Comparison of ENCODE assay signal across 1 cellular context in the genomic region with DNA sequence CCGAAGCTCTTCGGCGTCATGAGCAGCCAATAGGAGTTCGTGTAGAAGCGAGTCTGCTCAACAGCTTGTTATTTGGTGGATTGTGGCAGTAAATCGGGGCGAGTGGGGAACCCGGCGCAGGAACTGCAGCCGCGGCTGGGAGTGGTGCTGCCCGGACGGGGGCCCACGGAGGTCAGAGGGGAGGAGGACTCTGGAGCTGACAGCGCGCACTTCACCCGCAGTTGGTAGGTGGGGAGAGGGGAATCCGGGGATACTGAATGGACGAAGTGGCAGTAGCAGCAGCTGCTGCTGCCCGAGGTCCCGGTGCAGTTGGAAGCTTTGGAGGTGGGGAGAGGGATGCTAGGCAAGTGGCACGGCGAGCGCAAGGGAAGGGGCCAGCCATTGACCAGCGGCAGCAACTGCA.
TF ChIP-seq lines count a peak whose summit lies in the region.

A gene with protein sequence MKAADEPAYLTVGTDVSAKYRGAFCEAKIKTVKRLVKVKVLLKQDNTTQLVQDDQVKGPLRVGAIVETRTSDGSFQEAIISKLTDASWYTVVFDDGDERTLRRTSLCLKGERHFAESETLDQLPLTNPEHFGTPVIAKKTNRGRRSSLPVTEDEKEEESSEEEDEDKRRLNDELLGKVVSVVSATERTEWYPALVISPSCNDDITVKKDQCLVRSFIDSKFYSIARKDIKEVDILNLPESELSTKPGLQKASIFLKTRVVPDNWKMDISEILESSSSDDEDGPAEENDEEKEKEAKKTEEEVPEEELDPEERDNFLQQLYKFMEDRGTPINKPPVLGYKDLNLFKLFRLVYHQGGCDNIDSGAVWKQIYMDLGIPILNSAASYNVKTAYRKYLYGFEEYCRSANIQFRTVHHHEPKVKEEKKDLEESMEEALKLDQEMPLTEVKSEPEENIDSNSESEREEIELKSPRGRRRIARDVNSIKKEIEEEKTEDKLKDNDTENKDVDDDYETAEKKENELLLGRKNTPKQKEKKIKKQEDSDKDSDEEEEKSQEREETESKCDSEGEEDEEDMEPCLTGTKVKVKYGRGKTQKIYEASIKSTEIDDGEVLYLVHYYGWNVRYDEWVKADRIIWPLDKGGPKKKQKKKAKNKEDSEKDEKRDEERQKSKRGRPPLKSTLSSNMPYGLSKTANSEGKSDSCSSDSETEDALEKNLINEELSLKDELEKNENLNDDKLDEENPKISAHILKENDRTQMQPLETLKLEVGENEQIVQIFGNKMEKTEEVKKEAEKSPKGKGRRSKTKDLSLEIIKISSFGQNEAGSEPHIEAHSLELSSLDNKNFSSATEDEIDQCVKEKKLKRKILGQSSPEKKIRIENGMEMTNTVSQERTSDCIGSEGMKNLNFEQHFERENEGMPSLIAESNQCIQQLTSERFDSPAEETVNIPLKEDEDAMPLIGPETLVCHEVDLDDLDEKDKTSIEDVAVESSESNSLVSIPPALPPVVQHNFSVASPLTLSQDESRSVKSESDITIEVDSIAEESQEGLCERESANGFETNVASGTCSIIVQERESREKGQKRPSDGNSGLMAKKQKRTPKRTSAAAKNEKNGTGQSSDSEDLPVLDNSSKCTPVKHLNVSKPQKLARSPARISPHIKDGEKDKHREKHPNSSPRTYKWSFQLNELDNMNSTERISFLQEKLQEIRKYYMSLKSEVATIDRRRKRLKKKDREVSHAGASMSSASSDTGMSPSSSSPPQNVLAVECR (plus strand): TSS at position 79 of the 403 bp plus-strand sequence. CDS start 1,300 bp downstream, outside the sequence.

TF ChIP-seq in HepG2, 621 proteins besides CTCF, POLR2A, EP300 and RAD21 (continued from another document and continues in another):
- TF ChIP-seq, protein P1, sequence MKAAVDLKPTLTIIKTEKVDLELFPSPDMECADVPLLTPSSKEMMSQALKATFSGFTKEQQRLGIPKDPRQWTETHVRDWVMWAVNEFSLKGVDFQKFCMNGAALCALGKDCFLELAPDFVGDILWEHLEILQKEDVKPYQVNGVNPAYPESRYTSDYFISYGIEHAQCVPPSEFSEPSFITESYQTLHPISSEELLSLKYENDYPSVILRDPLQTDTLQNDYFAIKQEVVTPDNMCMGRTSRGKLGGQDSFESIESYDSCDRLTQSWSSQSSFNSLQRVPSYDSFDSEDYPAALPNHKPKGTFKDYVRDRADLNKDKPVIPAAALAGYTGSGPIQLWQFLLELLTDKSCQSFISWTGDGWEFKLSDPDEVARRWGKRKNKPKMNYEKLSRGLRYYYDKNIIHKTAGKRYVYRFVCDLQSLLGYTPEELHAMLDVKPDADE (CRISPR knock-in tag; IDR thresholded peaks at IDR 0.05) = no peak
- TF ChIP-seq, protein P2, sequence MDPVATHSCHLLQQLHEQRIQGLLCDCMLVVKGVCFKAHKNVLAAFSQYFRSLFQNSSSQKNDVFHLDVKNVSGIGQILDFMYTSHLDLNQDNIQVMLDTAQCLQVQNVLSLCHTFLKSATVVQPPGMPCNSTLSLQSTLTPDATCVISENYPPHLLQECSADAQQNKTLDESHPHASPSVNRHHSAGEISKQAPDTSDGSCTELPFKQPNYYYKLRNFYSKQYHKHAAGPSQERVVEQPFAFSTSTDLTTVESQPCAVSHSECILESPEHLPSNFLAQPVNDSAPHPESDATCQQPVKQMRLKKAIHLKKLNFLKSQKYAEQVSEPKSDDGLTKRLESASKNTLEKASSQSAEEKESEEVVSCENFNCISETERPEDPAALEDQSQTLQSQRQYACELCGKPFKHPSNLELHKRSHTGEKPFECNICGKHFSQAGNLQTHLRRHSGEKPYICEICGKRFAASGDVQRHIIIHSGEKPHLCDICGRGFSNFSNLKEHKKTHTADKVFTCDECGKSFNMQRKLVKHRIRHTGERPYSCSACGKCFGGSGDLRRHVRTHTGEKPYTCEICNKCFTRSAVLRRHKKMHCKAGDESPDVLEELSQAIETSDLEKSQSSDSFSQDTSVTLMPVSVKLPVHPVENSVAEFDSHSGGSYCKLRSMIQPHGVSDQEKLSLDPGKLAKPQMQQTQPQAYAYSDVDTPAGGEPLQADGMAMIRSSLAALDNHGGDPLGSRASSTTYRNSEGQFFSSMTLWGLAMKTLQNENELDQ (CRISPR knock-in tag; IDR thresholded peaks at IDR 0.05; ENCODE audit: borderline replicate concordance) = no peak
- TF ChIP-seq ZNF766 (CRISPR knock-in tag; IDR thresholded peaks at IDR 0.05; ENCODE audit: borderline replicate concordance) (no peak), RORA (CRISPR knock-in tag; IDR thresholded peaks at IDR 0.05) (no peak), ZNF891 (CRISPR knock-in tag; IDR thresholded peaks at IDR 0.05) (no peak), XBP1 (CRISPR knock-in tag; IDR thresholded peaks at IDR 0.05) (no peak), SMAD9 (CRISPR knock-in tag; IDR thresholded peaks at IDR 0.05) (no peak), ARID2 (CRISPR knock-in tag; IDR thresholded peaks at IDR 0.05; ENCODE audit: borderline replicate concordance) (no peak), FOXJ3 (CRISPR knock-in tag; IDR thresholded peaks at IDR 0.05; ENCODE audit: borderline replicate concordance) (no peak), ZNF296 (CRISPR knock-in tag; conservative IDR thresholded peaks at IDR 0.05) (no peak), ZNF776 (CRISPR knock-in tag; IDR thresholded peaks at IDR 0.05) (no peak), ZNF839 (CRISPR knock-in tag; IDR thresholded peaks at IDR 0.05; ENCODE audit: borderline replicate concordance) (no peak), ZC3H13 (CRISPR knock-in tag; IDR thresholded peaks at IDR 0.05) (no peak), CEBPB (IDR thresholded peaks at IDR 0.05; ENCODE audit: borderline replicate concordance, low read depth, low read length) (no peak), SAFB2 (CRISPR knock-in tag; IDR thresholded peaks at IDR 0.05; ENCODE audit: borderline replicate concordance, low read depth) (0 out of 2 replicates have a peak, but pooled peaks have one; percentile 5), ZNF367 (CRISPR knock-in tag; IDR thresholded peaks at IDR 0.05; ENCODE audit: borderline replicate concordance) (no peak), TCF12 (IDR thresholded peaks at IDR 0.05) (no peak), TCF12 (CRISPR knock-in tag; IDR thresholded peaks at IDR 0.05) (no peak), ZSCAN9 (CRISPR knock-in tag; IDR thresholded peaks at IDR 0.05; ENCODE audit: borderline replicate concordance) (no peak), ZNF510 (CRISPR knock-in tag; IDR thresholded peaks at IDR 0.05; ENCODE audit: low read depth) (no peak), ZNF879 (CRISPR knock-in tag; IDR thresholded peaks at IDR 0.05) (no peak), AGO1 (IDR thresholded peaks at IDR 0.05; ENCODE audit: low read depth, low read length, poor library complexity, severe bottlenecking) (no peak), ZNF549 (CRISPR knock-in tag; IDR thresholded peaks at IDR 0.05) (no peak), ZNF121 (CRISPR knock-in tag; IDR thresholded peaks at IDR 0.05) (no peak), EED (CRISPR knock-in tag; IDR thresholded peaks at IDR 0.05) (no peak), PTBP1 (IDR thresholded peaks at IDR 0.05; ENCODE audit: low read depth, low read length, poor library complexity, severe bottlenecking) (no peak), PLRG1 (conservative IDR thresholded peaks at IDR 0.05) (no peak), HOXD1 (CRISPR knock-in tag; IDR thresholded peaks at IDR 0.05) (no peak), ZSCAN22 (CRISPR knock-in tag; IDR thresholded peaks at IDR 0.05) (no peak), TEAD3 (CRISPR knock-in tag; optimal IDR thresholded peaks at IDR 0.05; ENCODE audit: borderline replicate concordance) (no peak)
- TF ChIP-seq, protein P3, sequence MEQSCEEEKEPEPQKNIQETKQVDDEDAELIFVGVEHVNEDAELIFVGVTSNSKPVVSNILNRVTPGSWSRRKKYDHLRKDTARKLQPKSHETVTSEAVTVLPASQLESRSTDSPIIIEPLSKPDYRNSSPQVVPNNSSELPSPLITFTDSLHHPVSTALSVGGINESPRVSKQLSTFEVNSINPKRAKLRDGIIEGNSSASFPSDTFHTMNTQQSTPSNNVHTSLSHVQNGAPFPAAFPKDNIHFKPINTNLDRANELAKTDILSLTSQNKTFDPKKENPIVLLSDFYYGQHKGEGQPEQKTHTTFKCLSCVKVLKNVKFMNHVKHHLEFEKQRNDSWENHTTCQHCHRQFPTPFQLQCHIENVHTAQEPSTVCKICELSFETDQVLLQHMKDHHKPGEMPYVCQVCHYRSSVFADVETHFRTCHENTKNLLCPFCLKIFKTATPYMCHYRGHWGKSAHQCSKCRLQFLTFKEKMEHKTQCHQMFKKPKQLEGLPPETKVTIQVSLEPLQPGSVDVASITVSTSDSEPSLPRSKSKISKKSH (CRISPR knock-in tag; IDR thresholded peaks at IDR 0.05; ENCODE audit: borderline replicate concordance) = no peak
- TF ChIP-seq, protein P4, sequence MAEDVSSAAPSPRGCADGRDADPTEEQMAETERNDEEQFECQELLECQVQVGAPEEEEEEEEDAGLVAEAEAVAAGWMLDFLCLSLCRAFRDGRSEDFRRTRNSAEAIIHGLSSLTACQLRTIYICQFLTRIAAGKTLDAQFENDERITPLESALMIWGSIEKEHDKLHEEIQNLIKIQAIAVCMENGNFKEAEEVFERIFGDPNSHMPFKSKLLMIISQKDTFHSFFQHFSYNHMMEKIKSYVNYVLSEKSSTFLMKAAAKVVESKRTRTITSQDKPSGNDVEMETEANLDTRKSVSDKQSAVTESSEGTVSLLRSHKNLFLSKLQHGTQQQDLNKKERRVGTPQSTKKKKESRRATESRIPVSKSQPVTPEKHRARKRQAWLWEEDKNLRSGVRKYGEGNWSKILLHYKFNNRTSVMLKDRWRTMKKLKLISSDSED (CRISPR knock-in tag; IDR thresholded peaks at IDR 0.05) = no peak
- TF ChIP-seq, protein P5, sequence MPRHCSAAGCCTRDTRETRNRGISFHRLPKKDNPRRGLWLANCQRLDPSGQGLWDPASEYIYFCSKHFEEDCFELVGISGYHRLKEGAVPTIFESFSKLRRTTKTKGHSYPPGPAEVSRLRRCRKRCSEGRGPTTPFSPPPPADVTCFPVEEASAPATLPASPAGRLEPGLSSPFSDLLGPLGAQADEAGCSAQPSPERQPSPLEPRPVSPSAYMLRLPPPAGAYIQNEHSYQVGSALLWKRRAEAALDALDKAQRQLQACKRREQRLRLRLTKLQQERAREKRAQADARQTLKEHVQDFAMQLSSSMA (CRISPR knock-in tag; IDR thresholded peaks at IDR 0.05) = no peak
- TF ChIP-seq, protein P6, sequence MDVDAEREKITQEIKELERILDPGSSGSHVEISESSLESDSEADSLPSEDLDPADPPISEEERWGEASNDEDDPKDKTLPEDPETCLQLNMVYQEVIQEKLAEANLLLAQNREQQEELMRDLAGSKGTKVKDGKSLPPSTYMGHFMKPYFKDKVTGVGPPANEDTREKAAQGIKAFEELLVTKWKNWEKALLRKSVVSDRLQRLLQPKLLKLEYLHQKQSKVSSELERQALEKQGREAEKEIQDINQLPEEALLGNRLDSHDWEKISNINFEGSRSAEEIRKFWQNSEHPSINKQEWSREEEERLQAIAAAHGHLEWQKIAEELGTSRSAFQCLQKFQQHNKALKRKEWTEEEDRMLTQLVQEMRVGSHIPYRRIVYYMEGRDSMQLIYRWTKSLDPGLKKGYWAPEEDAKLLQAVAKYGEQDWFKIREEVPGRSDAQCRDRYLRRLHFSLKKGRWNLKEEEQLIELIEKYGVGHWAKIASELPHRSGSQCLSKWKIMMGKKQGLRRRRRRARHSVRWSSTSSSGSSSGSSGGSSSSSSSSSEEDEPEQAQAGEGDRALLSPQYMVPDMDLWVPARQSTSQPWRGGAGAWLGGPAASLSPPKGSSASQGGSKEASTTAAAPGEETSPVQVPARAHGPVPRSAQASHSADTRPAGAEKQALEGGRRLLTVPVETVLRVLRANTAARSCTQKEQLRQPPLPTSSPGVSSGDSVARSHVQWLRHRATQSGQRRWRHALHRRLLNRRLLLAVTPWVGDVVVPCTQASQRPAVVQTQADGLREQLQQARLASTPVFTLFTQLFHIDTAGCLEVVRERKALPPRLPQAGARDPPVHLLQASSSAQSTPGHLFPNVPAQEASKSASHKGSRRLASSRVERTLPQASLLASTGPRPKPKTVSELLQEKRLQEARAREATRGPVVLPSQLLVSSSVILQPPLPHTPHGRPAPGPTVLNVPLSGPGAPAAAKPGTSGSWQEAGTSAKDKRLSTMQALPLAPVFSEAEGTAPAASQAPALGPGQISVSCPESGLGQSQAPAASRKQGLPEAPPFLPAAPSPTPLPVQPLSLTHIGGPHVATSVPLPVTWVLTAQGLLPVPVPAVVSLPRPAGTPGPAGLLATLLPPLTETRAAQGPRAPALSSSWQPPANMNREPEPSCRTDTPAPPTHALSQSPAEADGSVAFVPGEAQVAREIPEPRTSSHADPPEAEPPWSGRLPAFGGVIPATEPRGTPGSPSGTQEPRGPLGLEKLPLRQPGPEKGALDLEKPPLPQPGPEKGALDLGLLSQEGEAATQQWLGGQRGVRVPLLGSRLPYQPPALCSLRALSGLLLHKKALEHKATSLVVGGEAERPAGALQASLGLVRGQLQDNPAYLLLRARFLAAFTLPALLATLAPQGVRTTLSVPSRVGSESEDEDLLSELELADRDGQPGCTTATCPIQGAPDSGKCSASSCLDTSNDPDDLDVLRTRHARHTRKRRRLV (CRISPR knock-in tag; IDR thresholded peaks at IDR 0.05) = no peak
- TF ChIP-seq, protein P7, sequence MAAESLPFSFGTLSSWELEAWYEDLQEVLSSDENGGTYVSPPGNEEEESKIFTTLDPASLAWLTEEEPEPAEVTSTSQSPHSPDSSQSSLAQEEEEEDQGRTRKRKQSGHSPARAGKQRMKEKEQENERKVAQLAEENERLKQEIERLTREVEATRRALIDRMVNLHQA (CRISPR knock-in tag; IDR thresholded peaks at IDR 0.05) = no peak
- TF ChIP-seq, protein P8, sequence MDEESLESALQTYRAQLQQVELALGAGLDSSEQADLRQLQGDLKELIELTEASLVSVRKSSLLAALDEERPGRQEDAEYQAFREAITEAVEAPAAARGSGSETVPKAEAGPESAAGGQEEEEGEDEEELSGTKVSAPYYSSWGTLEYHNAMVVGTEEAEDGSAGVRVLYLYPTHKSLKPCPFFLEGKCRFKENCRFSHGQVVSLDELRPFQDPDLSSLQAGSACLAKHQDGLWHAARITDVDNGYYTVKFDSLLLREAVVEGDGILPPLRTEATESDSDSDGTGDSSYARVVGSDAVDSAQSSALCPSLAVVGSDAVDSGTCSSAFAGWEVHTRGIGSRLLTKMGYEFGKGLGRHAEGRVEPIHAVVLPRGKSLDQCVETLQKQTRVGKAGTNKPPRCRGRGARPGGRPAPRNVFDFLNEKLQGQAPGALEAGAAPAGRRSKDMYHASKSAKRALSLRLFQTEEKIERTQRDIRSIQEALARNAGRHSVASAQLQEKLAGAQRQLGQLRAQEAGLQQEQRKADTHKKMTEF (CRISPR knock-in tag; IDR thresholded peaks at IDR 0.05) = peak; percentile 40; the same call in 1 of the 2 replicates
- TF ChIP-seq, protein P9, sequence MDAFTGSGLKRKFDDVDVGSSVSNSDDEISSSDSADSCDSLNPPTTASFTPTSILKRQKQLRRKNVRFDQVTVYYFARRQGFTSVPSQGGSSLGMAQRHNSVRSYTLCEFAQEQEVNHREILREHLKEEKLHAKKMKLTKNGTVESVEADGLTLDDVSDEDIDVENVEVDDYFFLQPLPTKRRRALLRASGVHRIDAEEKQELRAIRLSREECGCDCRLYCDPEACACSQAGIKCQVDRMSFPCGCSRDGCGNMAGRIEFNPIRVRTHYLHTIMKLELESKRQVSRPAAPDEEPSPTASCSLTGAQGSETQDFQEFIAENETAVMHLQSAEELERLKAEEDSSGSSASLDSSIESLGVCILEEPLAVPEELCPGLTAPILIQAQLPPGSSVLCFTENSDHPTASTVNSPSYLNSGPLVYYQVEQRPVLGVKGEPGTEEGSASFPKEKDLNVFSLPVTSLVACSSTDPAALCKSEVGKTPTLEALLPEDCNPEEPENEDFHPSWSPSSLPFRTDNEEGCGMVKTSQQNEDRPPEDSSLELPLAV (CRISPR knock-in tag; conservative IDR thresholded peaks at IDR 0.05; ENCODE audit: low read depth) = no peak
